In the genomic region with DNA sequence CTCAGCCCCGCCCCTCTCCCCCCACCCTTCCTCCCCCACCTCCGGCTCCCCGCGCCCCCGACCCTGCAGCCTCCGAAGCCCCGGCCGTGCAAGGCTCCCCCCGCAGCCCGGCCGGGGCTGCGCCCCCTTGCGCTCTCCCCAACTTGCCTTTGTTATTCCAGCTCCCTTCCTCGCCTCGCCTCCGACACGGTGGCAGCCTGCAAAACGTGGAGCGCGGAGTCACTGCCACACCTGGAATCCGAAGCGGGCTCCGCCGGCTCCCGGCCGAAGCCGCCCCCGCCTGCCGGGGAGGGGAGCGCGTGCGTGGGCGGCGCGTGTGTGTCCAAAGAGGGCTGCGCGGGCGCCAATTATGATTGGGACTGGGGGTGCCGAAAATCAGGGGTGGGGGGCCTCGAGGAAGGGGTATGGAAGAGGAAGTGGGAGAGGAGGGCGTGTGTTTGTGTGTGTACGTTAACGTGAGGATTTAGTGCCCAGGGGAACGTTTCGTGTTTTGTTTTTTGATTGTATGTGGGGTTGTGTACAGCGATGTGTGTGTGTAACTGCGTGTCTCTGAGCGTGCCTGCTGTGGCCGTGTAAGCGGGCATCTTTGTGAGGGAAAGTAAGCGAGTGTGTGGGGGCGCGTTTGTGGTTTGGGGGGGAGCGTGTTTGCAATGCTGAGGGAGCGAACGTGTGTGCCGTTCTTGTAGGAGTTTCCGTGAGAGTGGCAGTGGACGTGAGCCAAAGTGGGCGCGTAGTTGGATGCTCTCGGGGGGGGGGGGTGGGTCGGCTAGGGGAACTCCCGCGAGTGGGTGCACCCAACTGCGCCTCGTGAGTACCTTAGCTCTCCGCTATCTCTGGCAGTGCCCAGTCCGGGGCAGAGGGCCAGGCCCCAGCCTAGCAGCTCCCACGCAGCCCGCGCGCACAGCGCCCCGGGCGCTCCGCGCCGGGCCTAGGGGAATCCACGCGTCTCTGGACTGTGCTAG, we compare ENCODE assay signal across 1 cellular context.
A peak's percentile ranks its signal among the peaks of the same experiment; 100 is the strongest.
TF ChIP-seq lines count a peak whose summit lies in the region.

No MANE protein-coding gene starts in this region.

TF ChIP-seq in K562, 482 proteins besides CTCF, POLR2A, EP300 and RAD21 (continued from another document and continues in another):
- TF ChIP-seq, protein P1, sequence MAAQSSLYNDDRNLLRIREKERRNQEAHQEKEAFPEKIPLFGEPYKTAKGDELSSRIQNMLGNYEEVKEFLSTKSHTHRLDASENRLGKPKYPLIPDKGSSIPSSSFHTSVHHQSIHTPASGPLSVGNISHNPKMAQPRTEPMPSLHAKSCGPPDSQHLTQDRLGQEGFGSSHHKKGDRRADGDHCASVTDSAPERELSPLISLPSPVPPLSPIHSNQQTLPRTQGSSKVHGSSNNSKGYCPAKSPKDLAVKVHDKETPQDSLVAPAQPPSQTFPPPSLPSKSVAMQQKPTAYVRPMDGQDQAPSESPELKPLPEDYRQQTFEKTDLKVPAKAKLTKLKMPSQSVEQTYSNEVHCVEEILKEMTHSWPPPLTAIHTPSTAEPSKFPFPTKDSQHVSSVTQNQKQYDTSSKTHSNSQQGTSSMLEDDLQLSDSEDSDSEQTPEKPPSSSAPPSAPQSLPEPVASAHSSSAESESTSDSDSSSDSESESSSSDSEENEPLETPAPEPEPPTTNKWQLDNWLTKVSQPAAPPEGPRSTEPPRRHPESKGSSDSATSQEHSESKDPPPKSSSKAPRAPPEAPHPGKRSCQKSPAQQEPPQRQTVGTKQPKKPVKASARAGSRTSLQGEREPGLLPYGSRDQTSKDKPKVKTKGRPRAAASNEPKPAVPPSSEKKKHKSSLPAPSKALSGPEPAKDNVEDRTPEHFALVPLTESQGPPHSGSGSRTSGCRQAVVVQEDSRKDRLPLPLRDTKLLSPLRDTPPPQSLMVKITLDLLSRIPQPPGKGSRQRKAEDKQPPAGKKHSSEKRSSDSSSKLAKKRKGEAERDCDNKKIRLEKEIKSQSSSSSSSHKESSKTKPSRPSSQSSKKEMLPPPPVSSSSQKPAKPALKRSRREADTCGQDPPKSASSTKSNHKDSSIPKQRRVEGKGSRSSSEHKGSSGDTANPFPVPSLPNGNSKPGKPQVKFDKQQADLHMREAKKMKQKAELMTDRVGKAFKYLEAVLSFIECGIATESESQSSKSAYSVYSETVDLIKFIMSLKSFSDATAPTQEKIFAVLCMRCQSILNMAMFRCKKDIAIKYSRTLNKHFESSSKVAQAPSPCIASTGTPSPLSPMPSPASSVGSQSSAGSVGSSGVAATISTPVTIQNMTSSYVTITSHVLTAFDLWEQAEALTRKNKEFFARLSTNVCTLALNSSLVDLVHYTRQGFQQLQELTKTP (IDR thresholded peaks at IDR 0.05; ENCODE audit: low read depth in 1 of 2, partially characterized antibody in 2 of 2) = peak in 1 of 2 experiments; percentile 49
- TF ChIP-seq KAT2B (IDR thresholded peaks at IDR 0.05; ENCODE audit: low read depth, low read length) (no peak), MED1 (CRISPR knock-in tag; IDR thresholded peaks at IDR 0.05; ENCODE audit: borderline replicate concordance) (no peak), IFI16 (CRISPR knock-in tag; IDR thresholded peaks at IDR 0.05) (no peak), NFE2L1 (tag; IDR thresholded peaks at IDR 0.05; ENCODE audit: borderline replicate concordance, low read depth) (no peak), ZNF766 (CRISPR knock-in tag; conservative IDR thresholded peaks at IDR 0.05) (no peak), CEBPB (tag; IDR thresholded peaks at IDR 0.05) (no peak), ZNF232 (CRISPR knock-in tag; IDR thresholded peaks at IDR 0.05) (no peak), SETDB1 (IDR thresholded peaks at IDR 0.05; ENCODE audit: low read length) (no peak), NR4A1 (CRISPR knock-in tag; IDR thresholded peaks at IDR 0.05) (no peak), NR4A1 (tag; IDR thresholded peaks at IDR 0.05) (0 out of 2 replicates have a peak, but pooled peaks have one; percentile 43), SRSF9 (IDR thresholded peaks at IDR 0.05; ENCODE audit: borderline replicate concordance, low read depth, low read length) (no peak), POLR3A (IDR thresholded peaks at IDR 0.05; ENCODE audit: borderline replicate concordance, extremely low read depth, insufficient read depth, insufficient read length) (no peak), PRMT5 (CRISPR knock-in tag; IDR thresholded peaks at IDR 0.05) (no peak), RBM25 (IDR thresholded peaks at IDR 0.05; ENCODE audit: low read depth, low read length, severe bottlenecking) (no peak), HLTF (IDR thresholded peaks at IDR 0.05) (peak; percentile 95), MYBL2 (IDR thresholded peaks at IDR 0.05; ENCODE audit: low read depth) (no peak), MYBL2 (CRISPR knock-in tag; IDR thresholded peaks at IDR 0.05; ENCODE audit: borderline replicate concordance) (no peak), KLF16 (IDR thresholded peaks at IDR 0.05) (no peak; the same call in 1 of the 2 replicates), SIX5 (IDR thresholded peaks at IDR 0.05; ENCODE audit: borderline replicate concordance in 1 of 2, insufficient read depth in 1 of 2, low read depth in 1 of 2, low read length in 2 of 2) (no peak), ZEB2 (IDR thresholded peaks at IDR 0.05) (peak; percentile 60; the same call in 1 of the 2 replicates), BRD4 (IDR thresholded peaks at IDR 0.05) (no peak), SNIP1 (IDR thresholded peaks at IDR 0.05; ENCODE audit: low read depth) (no peak), NFYB (IDR thresholded peaks at IDR 0.05; ENCODE audit: extremely low read depth, insufficient read length) (no peak), BRCA1 (IDR thresholded peaks at IDR 0.05) (no peak), BRCA1 (CRISPR knock-in tag; IDR thresholded peaks at IDR 0.05) (no peak), SMARCA5 (IDR thresholded peaks at IDR 0.05) (peak; percentile 38; the same call in 1 of the 2 replicates), XRCC3 (IDR thresholded peaks at IDR 0.05) (no peak), KDM1A (IDR thresholded peaks at IDR 0.05) (peak; percentile 22 to 62; a peak in 2 of 4 replicates), ZNF140 (CRISPR knock-in tag; IDR thresholded peaks at IDR 0.05) (no peak), RFX1 (IDR thresholded peaks at IDR 0.05) (no peak), ZNF76 (CRISPR knock-in tag; IDR thresholded peaks at IDR 0.05; ENCODE audit: borderline replicate concordance) (no peak), LEF1 (IDR thresholded peaks at IDR 0.05) (0 out of 2 replicates have a peak, but pooled peaks have one; percentile 23), PHB (CRISPR knock-in tag; IDR thresholded peaks at IDR 0.05) (no peak), TRIM24 (IDR thresholded peaks at IDR 0.05) (peak; percentile 49 to 54; a peak in 2 of 4 replicates), CBFA2T2 (conservative IDR thresholded peaks at IDR 0.05) (no peak), SIN3A (IDR thresholded peaks at IDR 0.05; ENCODE audit: borderline replicate concordance in 2 of 2, control insufficient read depth in 1 of 2, low read depth in 2 of 2, low read length in 2 of 2) (peak in 1 of 2 experiments; percentile 52; a peak in 1 of 4 replicates), TRIM28 (IDR thresholded peaks at IDR 0.05) (no peak), CHD2 (IDR thresholded peaks at IDR 0.05; ENCODE audit: low read depth, low read length) (no peak), NBN (IDR thresholded peaks at IDR 0.05; ENCODE audit: low read depth) (no peak; the same call in none of the 2 replicates), TARDBP (IDR thresholded peaks at IDR 0.05) (peak; percentile 69; the same call in 1 of the 2 replicates), NELFE (IDR thresholded peaks at IDR 0.05; ENCODE audit: insufficient read depth, insufficient read length) (no peak), SRF (CRISPR knock-in tag; IDR thresholded peaks at IDR 0.05) (no peak)
- TF ChIP-seq, protein P2, sequence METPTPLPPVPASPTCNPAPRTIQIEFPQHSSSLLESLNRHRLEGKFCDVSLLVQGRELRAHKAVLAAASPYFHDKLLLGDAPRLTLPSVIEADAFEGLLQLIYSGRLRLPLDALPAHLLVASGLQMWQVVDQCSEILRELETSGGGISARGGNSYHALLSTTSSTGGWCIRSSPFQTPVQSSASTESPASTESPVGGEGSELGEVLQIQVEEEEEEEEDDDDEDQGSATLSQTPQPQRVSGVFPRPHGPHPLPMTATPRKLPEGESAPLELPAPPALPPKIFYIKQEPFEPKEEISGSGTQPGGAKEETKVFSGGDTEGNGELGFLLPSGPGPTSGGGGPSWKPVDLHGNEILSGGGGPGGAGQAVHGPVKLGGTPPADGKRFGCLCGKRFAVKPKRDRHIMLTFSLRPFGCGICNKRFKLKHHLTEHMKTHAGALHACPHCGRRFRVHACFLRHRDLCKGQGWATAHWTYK (CRISPR knock-in tag; IDR thresholded peaks at IDR 0.05) = no peak
- TF ChIP-seq, protein P3, sequence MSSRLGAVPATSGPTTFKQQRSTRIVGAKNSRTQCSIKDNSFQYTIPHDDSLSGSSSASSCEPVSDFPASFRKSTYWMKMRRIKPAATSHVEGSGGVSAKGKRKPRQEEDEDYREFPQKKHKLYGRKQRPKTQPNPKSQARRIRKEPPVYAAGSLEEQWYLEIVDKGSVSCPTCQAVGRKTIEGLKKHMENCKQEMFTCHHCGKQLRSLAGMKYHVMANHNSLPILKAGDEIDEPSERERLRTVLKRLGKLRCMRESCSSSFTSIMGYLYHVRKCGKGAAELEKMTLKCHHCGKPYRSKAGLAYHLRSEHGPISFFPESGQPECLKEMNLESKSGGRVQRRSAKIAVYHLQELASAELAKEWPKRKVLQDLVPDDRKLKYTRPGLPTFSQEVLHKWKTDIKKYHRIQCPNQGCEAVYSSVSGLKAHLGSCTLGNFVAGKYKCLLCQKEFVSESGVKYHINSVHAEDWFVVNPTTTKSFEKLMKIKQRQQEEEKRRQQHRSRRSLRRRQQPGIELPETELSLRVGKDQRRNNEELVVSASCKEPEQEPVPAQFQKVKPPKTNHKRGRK (tag; IDR thresholded peaks at IDR 0.05) = no peak
- TF ChIP-seq, protein P4, sequence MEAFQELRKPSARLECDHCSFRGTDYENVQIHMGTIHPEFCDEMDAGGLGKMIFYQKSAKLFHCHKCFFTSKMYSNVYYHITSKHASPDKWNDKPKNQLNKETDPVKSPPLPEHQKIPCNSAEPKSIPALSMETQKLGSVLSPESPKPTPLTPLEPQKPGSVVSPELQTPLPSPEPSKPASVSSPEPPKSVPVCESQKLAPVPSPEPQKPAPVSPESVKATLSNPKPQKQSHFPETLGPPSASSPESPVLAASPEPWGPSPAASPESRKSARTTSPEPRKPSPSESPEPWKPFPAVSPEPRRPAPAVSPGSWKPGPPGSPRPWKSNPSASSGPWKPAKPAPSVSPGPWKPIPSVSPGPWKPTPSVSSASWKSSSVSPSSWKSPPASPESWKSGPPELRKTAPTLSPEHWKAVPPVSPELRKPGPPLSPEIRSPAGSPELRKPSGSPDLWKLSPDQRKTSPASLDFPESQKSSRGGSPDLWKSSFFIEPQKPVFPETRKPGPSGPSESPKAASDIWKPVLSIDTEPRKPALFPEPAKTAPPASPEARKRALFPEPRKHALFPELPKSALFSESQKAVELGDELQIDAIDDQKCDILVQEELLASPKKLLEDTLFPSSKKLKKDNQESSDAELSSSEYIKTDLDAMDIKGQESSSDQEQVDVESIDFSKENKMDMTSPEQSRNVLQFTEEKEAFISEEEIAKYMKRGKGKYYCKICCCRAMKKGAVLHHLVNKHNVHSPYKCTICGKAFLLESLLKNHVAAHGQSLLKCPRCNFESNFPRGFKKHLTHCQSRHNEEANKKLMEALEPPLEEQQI (IDR thresholded peaks at IDR 0.05) = no peak
- TF ChIP-seq, protein P5, sequence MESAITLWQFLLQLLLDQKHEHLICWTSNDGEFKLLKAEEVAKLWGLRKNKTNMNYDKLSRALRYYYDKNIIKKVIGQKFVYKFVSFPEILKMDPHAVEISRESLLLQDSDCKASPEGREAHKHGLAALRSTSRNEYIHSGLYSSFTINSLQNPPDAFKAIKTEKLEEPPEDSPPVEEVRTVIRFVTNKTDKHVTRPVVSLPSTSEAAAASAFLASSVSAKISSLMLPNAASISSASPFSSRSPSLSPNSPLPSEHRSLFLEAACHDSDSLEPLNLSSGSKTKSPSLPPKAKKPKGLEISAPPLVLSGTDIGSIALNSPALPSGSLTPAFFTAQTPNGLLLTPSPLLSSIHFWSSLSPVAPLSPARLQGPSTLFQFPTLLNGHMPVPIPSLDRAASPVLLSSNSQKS (CRISPR knock-in tag; IDR thresholded peaks at IDR 0.05) = no peak
- TF ChIP-seq, protein P6, sequence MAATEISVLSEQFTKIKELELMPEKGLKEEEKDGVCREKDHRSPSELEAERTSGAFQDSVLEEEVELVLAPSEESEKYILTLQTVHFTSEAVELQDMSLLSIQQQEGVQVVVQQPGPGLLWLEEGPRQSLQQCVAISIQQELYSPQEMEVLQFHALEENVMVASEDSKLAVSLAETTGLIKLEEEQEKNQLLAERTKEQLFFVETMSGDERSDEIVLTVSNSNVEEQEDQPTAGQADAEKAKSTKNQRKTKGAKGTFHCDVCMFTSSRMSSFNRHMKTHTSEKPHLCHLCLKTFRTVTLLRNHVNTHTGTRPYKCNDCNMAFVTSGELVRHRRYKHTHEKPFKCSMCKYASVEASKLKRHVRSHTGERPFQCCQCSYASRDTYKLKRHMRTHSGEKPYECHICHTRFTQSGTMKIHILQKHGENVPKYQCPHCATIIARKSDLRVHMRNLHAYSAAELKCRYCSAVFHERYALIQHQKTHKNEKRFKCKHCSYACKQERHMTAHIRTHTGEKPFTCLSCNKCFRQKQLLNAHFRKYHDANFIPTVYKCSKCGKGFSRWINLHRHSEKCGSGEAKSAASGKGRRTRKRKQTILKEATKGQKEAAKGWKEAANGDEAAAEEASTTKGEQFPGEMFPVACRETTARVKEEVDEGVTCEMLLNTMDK (IDR thresholded peaks at IDR 0.05; ENCODE audit: borderline replicate concordance, insufficient read depth, low read depth, low read length, poor library complexity, severe bottlenecking) = peak; percentile 63
- TF ChIP-seq, protein P7, sequence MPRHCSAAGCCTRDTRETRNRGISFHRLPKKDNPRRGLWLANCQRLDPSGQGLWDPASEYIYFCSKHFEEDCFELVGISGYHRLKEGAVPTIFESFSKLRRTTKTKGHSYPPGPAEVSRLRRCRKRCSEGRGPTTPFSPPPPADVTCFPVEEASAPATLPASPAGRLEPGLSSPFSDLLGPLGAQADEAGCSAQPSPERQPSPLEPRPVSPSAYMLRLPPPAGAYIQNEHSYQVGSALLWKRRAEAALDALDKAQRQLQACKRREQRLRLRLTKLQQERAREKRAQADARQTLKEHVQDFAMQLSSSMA (CRISPR knock-in tag; IDR thresholded peaks at IDR 0.05) = no peak
- TF ChIP-seq, protein P8, sequence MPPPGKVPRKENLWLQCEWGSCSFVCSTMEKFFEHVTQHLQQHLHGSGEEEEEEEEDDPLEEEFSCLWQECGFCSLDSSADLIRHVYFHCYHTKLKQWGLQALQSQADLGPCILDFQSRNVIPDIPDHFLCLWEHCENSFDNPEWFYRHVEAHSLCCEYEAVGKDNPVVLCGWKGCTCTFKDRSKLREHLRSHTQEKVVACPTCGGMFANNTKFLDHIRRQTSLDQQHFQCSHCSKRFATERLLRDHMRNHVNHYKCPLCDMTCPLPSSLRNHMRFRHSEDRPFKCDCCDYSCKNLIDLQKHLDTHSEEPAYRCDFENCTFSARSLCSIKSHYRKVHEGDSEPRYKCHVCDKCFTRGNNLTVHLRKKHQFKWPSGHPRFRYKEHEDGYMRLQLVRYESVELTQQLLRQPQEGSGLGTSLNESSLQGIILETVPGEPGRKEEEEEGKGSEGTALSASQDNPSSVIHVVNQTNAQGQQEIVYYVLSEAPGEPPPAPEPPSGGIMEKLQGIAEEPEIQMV (tag; conservative IDR thresholded peaks at IDR 0.05; ENCODE audit: low read depth) = no peak
